ENCODE assay signal across 22 cellular contexts in genomic region chr3:69997486-69998307, GRCh38. TPM values are rescaled to one million over a fixed set of nuclear protein-coding genes. Genes with fewer than 3 reads are reported as not detected.
DNase-seq lines count a peak whose midpoint lies in the region; ATAC-seq and TF ChIP-seq lines count a peak whose summit lies in the region.
"Had no signal": no experiment of that assay in that cellular context is flagged by ENCODE, and none has a peak within 500 bp of the region (broad histone marks: within the 10 kb centered on the region; RNA-seq: fewer than 3 reads in every experiment).

No MANE protein-coding gene starts in this region.

- H3K36me3 ChIP-seq in mesenchymal stem cell (ENCODE audit: control insufficient read depth in 1 of 2, insufficient read depth in 2 of 2, low read depth in 1 of 2, low read length in 2 of 2) (no peaks in the 10 kb centered on the region), thoracic aorta (no peaks in the 10 kb centered on the region), neural progenitor cell (no peaks in the 10 kb centered on the region)
- H3K36me3 ChIP-seq: upper lobe of left lung had no signal

- H3K4me1 ChIP-seq in mesenchymal stem cell (ENCODE audit: control insufficient read depth, insufficient read depth, low read depth, low read length), result peaks cover 7% of the 10 kb centered on the region
- peaks cover 13 to 36% of the 10 kb centered on the region in 2 donors for H3K4me1 ChIP-seq in thoracic aorta (ENCODE audit: control insufficient read depth in 1 of 2, low read depth in 2 of 2)
- H3K4me1 ChIP-seq in neural progenitor cell, result peaks cover 12% of the 10 kb centered on the region
- H3K4me1 ChIP-seq: parathyroid adenoma had no signal

- H3K9me3 Mint-ChIP-seq in neural progenitor cell, result no peaks in the 10 kb centered on the region
- H3K9me3 Mint-ChIP-seq: activated naive CD8-positive, alpha-beta T cell treated with anti-CD3 and anti-CD28 coated beads, Interleukin-2, amount 10 ng/mL, durations not matched to agents 7 days and 5 days; activated T-helper 1 cell treated with anti-CD3 and anti-CD28 coated beads, Interleukin-12 subunit alpha, Interleukin-12 subunit beta, Interleukin-2, Interleukin-4 antibody, amounts not matched to agents 30 ng/mL and 10 ng/mL and 1 ng/mL, durations not matched to agents 14 hours and 24 hours and 36 hours had no signal

- DNase-seq in SK-N-DZ (ENCODE audit: low spot score) (peak; percentile 10), choroid plexus epithelial cell (ENCODE audit: low read depth) (peak; percentile 57), mesenchymal stem cell (peak; percentile 25), thoracic aorta (ENCODE audit: low spot score) (no peak), NCI-H2227 treated with DMSO at 0.1 percent for 48 hours (lab: John Stamatoyannopoulos, UW) (no peak), neural progenitor cell (ENCODE audit: low spot score) (no peak)
- DNase-seq: activated naive CD8-positive, alpha-beta T cell treated with anti-CD3 and anti-CD28 coated beads, Interleukin-2, amount 10 ng/mL, durations not matched to agents 7 days and 5 days; effector CD8-positive, alpha-beta T cell; H7; left cardiac atrium; mucosa of descending colon; NCI-H446 treated with DMSO at 0.1 percent for 48 hours; small intestine; upper lobe of left lung had no signal

- H3K14ac ChIP-seq in mesenchymal stem cell (ENCODE audit: low read length in 2 of 2), result no peak overlapping the region

- no peak overlapping the region for H3K4me3 ChIP-seq in choroid plexus epithelial cell (ENCODE audit: low read depth, low read length)
- H3K4me3 ChIP-seq in mesenchymal stem cell (ENCODE audit: insufficient read depth in 1 of 2, low read depth in 1 of 2, low read length in 2 of 2), result no peak overlapping the region
- no peak overlapping the region for H3K4me3 ChIP-seq in thoracic aorta
- H3K4me3 ChIP-seq in neural progenitor cell, result no peak overlapping the region
- H3K4me3 ChIP-seq: mucosa of descending colon, upper lobe of left lung had no signal

- H2BK5ac ChIP-seq in mesenchymal stem cell (ENCODE audit: low read depth, low read length, poor library complexity, severe bottlenecking), result no peak overlapping the region

- H3K9ac ChIP-seq in mesenchymal stem cell (ENCODE audit: low read length), result no peak overlapping the region
- no peak overlapping the region for H3K9ac ChIP-seq in neural progenitor cell
- H3K9ac ChIP-seq: parathyroid adenoma had no signal

- H4K91ac ChIP-seq in mesenchymal stem cell (ENCODE audit: low read length), result no peak overlapping the region

- H4K20me1 ChIP-seq in neural progenitor cell (ENCODE audit: low read depth), result no peaks in the 10 kb centered on the region

- no peak overlapping the region for H3K4ac ChIP-seq in mesenchymal stem cell (ENCODE audit: low read depth in 1 of 2, low read length in 2 of 2)

- H3K27me3 ChIP-seq in mesenchymal stem cell (ENCODE audit: control insufficient read depth in 1 of 2, insufficient read depth in 1 of 2, low read length in 2 of 2), result no peaks in the 10 kb centered on the region
- H3K27me3 ChIP-seq in thoracic aorta (replicated peaks; ENCODE audit: insufficient read depth), result no peaks in the 10 kb centered on the region
- H3K27me3 ChIP-seq in neural progenitor cell, result no peaks in the 10 kb centered on the region
- H3K27me3 ChIP-seq: upper lobe of left lung had no signal

- no peaks in the 10 kb centered on the region for H3K36me3 Mint-ChIP-seq in neural progenitor cell
- H3K36me3 Mint-ChIP-seq: activated naive CD8-positive, alpha-beta T cell treated with anti-CD3 and anti-CD28 coated beads, Interleukin-2, amount 10 ng/mL, durations not matched to agents 7 days and 5 days had no signal

- no peaks in the 10 kb centered on the region for H3K79me1 ChIP-seq in mesenchymal stem cell (replicated peaks; ENCODE audit: low read length, poor library complexity, severe bottlenecking)

- H3K9me3 ChIP-seq in mesenchymal stem cell (ENCODE audit: control insufficient read depth, low read length) (no peaks in the 10 kb centered on the region), thoracic aorta (no peaks in the 10 kb centered on the region), neural progenitor cell (ENCODE audit: low read depth) (no peaks in the 10 kb centered on the region)
- H3K9me3 ChIP-seq: mucosa of descending colon, upper lobe of left lung had no signal

- TF ChIP-seq POLR2A in GM18505 (IDR thresholded peaks at IDR 0.05; ENCODE audit: borderline replicate concordance, extremely low read depth, insufficient read depth, insufficient read length), result no peak

- H2BK15ac ChIP-seq in mesenchymal stem cell (ENCODE audit: low read depth, poor library complexity, severe bottlenecking), result no peak overlapping the region

- no peak for TF ChIP-seq CTCF in choroid plexus epithelial cell (conservative IDR thresholded peaks at IDR 0.05; ENCODE audit: low read depth, low read length)
- TF ChIP-seq CTCF in thoracic aorta (IDR thresholded peaks at IDR 0.05), result no peak
- no peak for TF ChIP-seq CTCF in neural progenitor cell (IDR thresholded peaks at IDR 0.05)

- no peak overlapping the region for H2BK120ac ChIP-seq in mesenchymal stem cell (ENCODE audit: low read depth, low read length)

- no peak overlapping the region for H2AFZ ChIP-seq in mesenchymal stem cell (ENCODE audit: low read depth, low read length)
- no peak overlapping the region for H2AFZ ChIP-seq in neural progenitor cell (replicated peaks)
- H2AFZ ChIP-seq: parathyroid adenoma had no signal

- ATAC-seq in thoracic aorta (ENCODE audit: insufficient number of reproducible peaks, low FRiP score, low read depth) (no peak), GM18505 (IDR thresholded peaks at IDR 0.05; ENCODE audit: unreplicated experiment) (no peak), HG03342 (IDR thresholded peaks at IDR 0.05; ENCODE audit: unreplicated experiment) (no peak)
- ATAC-seq: activated CD4-positive, CD25-positive, alpha-beta regulatory T cell treated with anti-CD3 and anti-CD28 coated beads, Interleukin-2, amount 50 U/mL, for 24 hours; left cardiac atrium; mucosa of descending colon had no signal

- H3K27ac Mint-ChIP-seq in neural progenitor cell, result no peak overlapping the region
- H3K27ac Mint-ChIP-seq: activated naive CD8-positive, alpha-beta T cell treated with anti-CD3 and anti-CD28 coated beads, Interleukin-2, amount 10 ng/mL, durations not matched to agents 7 days and 5 days; activated T-helper 1 cell treated with anti-CD3 and anti-CD28 coated beads, Interleukin-12 subunit alpha, Interleukin-12 subunit beta, Interleukin-2, Interleukin-4 antibody, amounts not matched to agents 30 ng/mL and 10 ng/mL and 1 ng/mL, durations not matched to agents 14 hours and 24 hours and 36 hours had no signal

- H2AK5ac ChIP-seq in mesenchymal stem cell (ENCODE audit: low read length, severe bottlenecking), result no peak overlapping the region

- H3K4me2 ChIP-seq in mesenchymal stem cell (ENCODE audit: low read length, poor library complexity, severe bottlenecking), result no peak overlapping the region
- no peak overlapping the region for H3K4me2 ChIP-seq in neural progenitor cell

- peak overlapping the region in 1 of 2 experiments; percentile 63 for H2BK12ac ChIP-seq in mesenchymal stem cell (ENCODE audit: low read length in 2 of 2)

- H3K79me2 ChIP-seq in neural progenitor cell (ENCODE audit: low read depth), result no peaks in the 10 kb centered on the region
- H3K79me2 ChIP-seq: parathyroid adenoma had no signal

- H3K27ac ChIP-seq in mesenchymal stem cell (ENCODE audit: low read length, poor library complexity, severe bottlenecking) (no peak overlapping the region), thoracic aorta (peak overlapping the region; percentile 94 to 96), neural progenitor cell (no peak overlapping the region)
- H3K27ac ChIP-seq: parathyroid adenoma, upper lobe of left lung had no signal

- peak overlapping the region in 1 of 2 experiments; percentile 3 for H3K18ac ChIP-seq in mesenchymal stem cell (ENCODE audit: low read depth in 1 of 2, low read length in 2 of 2)

- WGBS in mesenchymal stem cell, result 84% methylated on average over 4 of the region's 4 CpGs

- no peak overlapping the region for H3K23ac ChIP-seq in mesenchymal stem cell (ENCODE audit: low read length in 2 of 2)

- H4K8ac ChIP-seq in mesenchymal stem cell (ENCODE audit: low read length), result no peak overlapping the region

- peaks cover 25% of the 10 kb centered on the region for H3K4me1 Mint-ChIP-seq in neural progenitor cell
- H3K4me1 Mint-ChIP-seq: activated naive CD8-positive, alpha-beta T cell treated with anti-CD3 and anti-CD28 coated beads, Interleukin-2, amount 10 ng/mL, durations not matched to agents 7 days and 5 days had no signal

- no peaks in the 10 kb centered on the region for H3K27me3 Mint-ChIP-seq in neural progenitor cell (ENCODE audit: insufficient read depth, low read depth)
- H3K27me3 Mint-ChIP-seq: activated naive CD8-positive, alpha-beta T cell treated with anti-CD3 and anti-CD28 coated beads, Interleukin-2, amount 10 ng/mL, durations not matched to agents 7 days and 5 days had no signal

- H3F3A ChIP-seq in neural progenitor cell (ENCODE audit: low read depth), result no peaks in the 10 kb centered on the region

- H3K4me3 Mint-ChIP-seq in neural progenitor cell, result no peak overlapping the region
- H3K4me3 Mint-ChIP-seq: activated naive CD8-positive, alpha-beta T cell treated with anti-CD3 and anti-CD28 coated beads, Interleukin-2, amount 10 ng/mL, durations not matched to agents 7 days and 5 days; activated T-helper 1 cell treated with anti-CD3 and anti-CD28 coated beads, Interleukin-12 subunit alpha, Interleukin-12 subunit beta, Interleukin-2, Interleukin-4 antibody, amounts not matched to agents 30 ng/mL and 10 ng/mL and 1 ng/mL, durations not matched to agents 14 hours and 24 hours and 36 hours had no signal

RNA-seq across cellular contexts. Expression of gene SAMMSON, which starts 1.8 kb away (rescaled TPM):
- 0.59 and 1.1 TPM in 2 replicates for polyA plus RNA-seq in SK-N-DZ (2014; cell fraction: cytosol; rRNA removed)
- 0.58 and 1.0 TPM in 2 replicates for polyA plus RNA-seq in SK-N-DZ (2014; cell fraction: nucleus; rRNA removed)
- not detected for polyA plus RNA-seq in mesenchymal stem cell (2013, experiment 1 of 2)
- polyA plus RNA-seq in mesenchymal stem cell (2013, experiment 2 of 2), result not detected
- total RNA-seq in thoracic aorta, result 10 to 100 TPM in 1 of 2 donors, 1 to 10 TPM in 1; 3.4 to 25.3 TPM
- not detected in 2 replicates for total RNA-seq in neural progenitor cell (ENCODE audit: low replicate concordance)
- total RNA-seq: activated CD8-positive, alpha-beta memory T cell treated with anti-CD3 and anti-CD28 coated beads for 36 hours; activated naive CD8-positive, alpha-beta T cell treated with anti-CD3 and anti-CD28 coated beads, Interleukin-2, amount 10 ng/mL, durations not matched to agents 7 days and 5 days; activated T-helper 1 cell treated with anti-CD3 and anti-CD28 coated beads, Interleukin-12 subunit alpha, Interleukin-12 subunit beta, Interleukin-2, Interleukin-4 antibody, amounts not matched to agents 30 ng/mL and 10 ng/mL and 1 ng/mL, durations not matched to agents 14 hours and 24 hours and 36 hours; H7; left cardiac atrium; mucosa of descending colon; T-helper 2 cell treated with Interferon-gamma antibody and Interleukin-4, amounts not matched to agents 100 ng/mL and 5 ng/mL, for 36 hours had no signal
- polyA plus RNA-seq: BJ, small intestine had no signal

Comparison
In these comparisons a context has a peak if more than half of its experiments do, and no peak if none do; other contexts are left out.
1. DNase-seq: peak in SK-N-DZ (single experiment), choroid plexus epithelial cell (single experiment) and mesenchymal stem cell (single experiment); none in thoracic aorta (single experiment), NCI-H2227 treated with DMSO at 0.1 percent for 48 hours (single experiment) and neural progenitor cell (single experiment).
2. H3K27ac ChIP-seq: peak in thoracic aorta (2 of 2); none in mesenchymal stem cell (single experiment) and neural progenitor cell (single experiment).